In genomic region chr13:80477641-80478443, GRCh38 we compare ENCODE assay signal across 21 cellular contexts.
DNase-seq lines count a peak whose midpoint lies in the region; ATAC-seq and TF ChIP-seq lines count a peak whose summit lies in the region.
"Had no signal": no experiment of that assay in that cellular context is flagged by ENCODE, and none has a peak within 500 bp of the region (broad histone marks: within the 10 kb centered on the region; RNA-seq: fewer than 3 reads in every experiment).

No MANE protein-coding gene starts in this region.

- TF ChIP-seq CTCF in epithelial cell of esophagus (IDR thresholded peaks at IDR 0.05; ENCODE audit: insufficient read depth, low read depth, low read length, missing control alignments) (no peak), nephron progenitor cell (IDR thresholded peaks at IDR 0.05) (no peak)

- H3K4me3 Mint-ChIP-seq in nephron progenitor cell = no peak overlapping the region
- H3K4me3 Mint-ChIP-seq: stimulated activated naive CD8-positive, alpha-beta T cell treated with anti-CD3 and anti-CD28 coated beads, Interleukin-15, Interleukin-2, amounts not matched to agents 100 ng/mL and 50 ng/mL, for 24 hours; T-helper 1 cell treated with Interleukin-12 subunit alpha and Interleukin-12 subunit beta and Interleukin-4 antibody, amounts not matched to agents 30 μg/mL and 1 μg/mL, for 36 hours had no signal

- no peaks in the 10 kb centered on the region for H3K36me3 Mint-ChIP-seq in nephron progenitor cell (ENCODE audit: low read depth)

- H3K4me3 ChIP-seq in epithelial cell of esophagus (ENCODE audit: low read length) = no peak overlapping the region
- H3K4me3 ChIP-seq: lung, ovary, SJCRH30 had no signal

- H3K27me3 Mint-ChIP-seq in nephron progenitor cell (ENCODE audit: low read depth, poor library complexity) = no peaks in the 10 kb centered on the region
- H3K27me3 Mint-ChIP-seq: stimulated activated naive CD8-positive, alpha-beta T cell treated with anti-CD3 and anti-CD28 coated beads, Interleukin-15, Interleukin-2, amounts not matched to agents 100 ng/mL and 50 ng/mL, for 24 hours had no signal

- ATAC-seq in GM18867 (IDR thresholded peaks at IDR 0.05; ENCODE audit: unreplicated experiment) (peak; percentile 89), HG02798 (IDR thresholded peaks at IDR 0.05; ENCODE audit: poor library complexity, unreplicated experiment) (peak; percentile 51), HG03159 (IDR thresholded peaks at IDR 0.05; ENCODE audit: unreplicated experiment) (no peak)
- ATAC-seq: HepG2 had no signal

- H3K9me3 Mint-ChIP-seq in nephron progenitor cell = no peaks in the 10 kb centered on the region
- H3K9me3 Mint-ChIP-seq: T-helper 1 cell treated with Interleukin-12 subunit alpha and Interleukin-12 subunit beta and Interleukin-4 antibody, amounts not matched to agents 30 μg/mL and 1 μg/mL, for 36 hours had no signal

- peaks cover 15% of the 10 kb centered on the region for H3K4me1 Mint-ChIP-seq in nephron progenitor cell

- H3K27ac Mint-ChIP-seq in nephron progenitor cell = peak overlapping the region; percentile 20
- H3K27ac Mint-ChIP-seq: stimulated activated naive CD8-positive, alpha-beta T cell treated with anti-CD3 and anti-CD28 coated beads, Interleukin-15, Interleukin-2, amounts not matched to agents 100 ng/mL and 50 ng/mL, for 24 hours; T-helper 1 cell treated with Interleukin-12 subunit alpha and Interleukin-12 subunit beta and Interleukin-4 antibody, amounts not matched to agents 30 μg/mL and 1 μg/mL, for 36 hours had no signal

- DNase-seq in epithelial cell of esophagus (ENCODE audit: low read depth) (peak; percentile 87), nephron progenitor cell (no peak), LoVo (ENCODE audit: low spot score) (no peak), OCI-M1 (lab: John Stamatoyannopoulos, UW) (no peak)
- DNase-seq: activated CD4-positive, alpha-beta T cell treated with anti-CD3 and anti-CD28 coated beads, Interleukin-2, amount 50 U/mL, for 4 hours; activated naive CD4-positive, alpha-beta T cell treated with Interleukin-2 at 50 U/mL for 16 hours; activated T-cell treated with anti-CD3 and anti-CD28 coated beads, Interleukin-2, amount 50 U/mL, for 1 hour; amygdala; COR-L47; NCI-H1417 treated with DMSO at 0.1 percent for 48 hours; NCI-H2171; ovary; SJCRH30; stimulated activated CD4-positive, alpha-beta T cell treated with anti-CD3 and anti-CD28 coated beads, Interleukin-2, amount 100 ng/mL, for 24 hours had no signal
